16 cellular contexts compared by ENCODE assay signal in genomic region chr6:131038612-131039344, GRCh38. TPM values are rescaled to one million over a fixed set of nuclear protein-coding genes. Genes with fewer than 3 reads are reported as not detected.
A peak's percentile ranks its signal among the peaks of the same experiment; 100 is the strongest.
DNase-seq lines count a peak whose midpoint lies in the region; ATAC-seq, FAIRE-seq and TF ChIP-seq lines count a peak whose summit lies in the region.
"Had no signal": no experiment of that assay in that cellular context is flagged by ENCODE, and none has a peak within 500 bp of the region (broad histone marks: within the 10 kb centered on the region; RNA-seq: fewer than 3 reads in every experiment).

No MANE protein-coding gene starts in this region.

- TF ChIP-seq CTCF in A549 (IDR thresholded peaks at IDR 0.05), result no peak
- TF ChIP-seq CTCF in liver (IDR thresholded peaks at IDR 0.05; ENCODE audit: low read depth, low read length, missing input control), result no peak
- TF ChIP-seq CTCF in GM13977 (IDR thresholded peaks at IDR 0.05; ENCODE audit: extremely low read depth, insufficient read depth, missing control alignments), result no peak

- H3K9ac ChIP-seq in liver (ENCODE audit: low read depth in 1 of 2, low read length in 2 of 2), result no peak overlapping the region

- ATAC-seq in A549, result no peak
- ATAC-seq in activated CD4-positive, CD25-positive, alpha-beta regulatory T cell treated with anti-CD3 and anti-CD28 coated beads, Interleukin-2, amount 50 U/mL, for 24 hours, result no peak
- ATAC-seq: stimulated activated naive CD8-positive, alpha-beta T cell treated with anti-CD3 and anti-CD28 coated beads, Interleukin-15, Interleukin-2, amounts not matched to agents 100 U/mL and 50 U/mL, for 24 hours had no signal

- H3K27me3 ChIP-seq in liver (ENCODE audit: control insufficient read depth in 4 of 4, insufficient read depth in 4 of 4, low read length in 3 of 4), result no peaks in the 10 kb centered on the region
- H3K27me3 ChIP-seq: right atrium auricular region had no signal

- WGBS in A549 (ENCODE audit: missing lambda C conversion rate), result 73% methylated on average over 5 of the region's 5 CpGs
- WGBS in liver, result 26% methylated on average over 5 of the region's 5 CpGs

- POLR2A ChIA-PET in A549 (lab: Yijun Ruan, JAX), result no interaction called here

- CTCF ChIA-PET in A549 (lab: Yijun Ruan, JAX), result no interaction called here

- no peak for TF ChIP-seq EP300 in A549 (IDR thresholded peaks at IDR 0.05)

- H3K27ac ChIP-seq in A549, result no peak overlapping the region
- no peak overlapping the region for H3K27ac ChIP-seq in liver (ENCODE audit: low read depth in 1 of 2, low read length in 2 of 2)
- H3K27ac ChIP-seq: right atrium auricular region had no signal

- TF ChIP-seq POLR2A in A549 (IDR thresholded peaks at IDR 0.05; ENCODE audit: low read length), result no peak

- H3K4me3 ChIP-seq in A549, result no peak overlapping the region
- H3K4me3 ChIP-seq in liver (ENCODE audit: low read depth in 1 of 3, low read length in 3 of 3), result no peak overlapping the region
- H3K4me3 ChIP-seq: right atrium auricular region had no signal

- H3K9me3 ChIP-seq in A549 (no peaks in the 10 kb centered on the region), liver (ENCODE audit: control insufficient read depth in 4 of 4, low read length in 3 of 4) (no peaks in the 10 kb centered on the region)
- H3K9me3 ChIP-seq: right atrium auricular region had no signal

- no peak for TF ChIP-seq RAD21 in A549 (conservative IDR thresholded peaks at IDR 0.05 in 1 of 2, IDR thresholded peaks at IDR 0.05 in 1 of 2)
- no peak for TF ChIP-seq RAD21 in liver (IDR thresholded peaks at IDR 0.05)

- peaks cover 13% of the 10 kb centered on the region for H3K4me1 ChIP-seq in A549
- H3K4me1 ChIP-seq in liver (ENCODE audit: control insufficient read depth in 4 of 4, insufficient read depth in 4 of 4, low read length in 3 of 4), result peaks cover 0 to 6% (median 1%) of the 10 kb centered on the region in 4 donors

- H3K4me2 ChIP-seq in A549, result 0 out of 3 replicates have a peak overlapping the region, but pooled peaks have one; percentile 11

- in situ Hi-C loops in GM13977 (cut with MboI; ENCODE audit: low pct_unique_long_range_greater_than_20kb, low sequenced_read_pairs, unreplicated experiment), result no loop called here

- no peak for FAIRE-seq in A549 (lab: Jason Lieb, UNC)

- DNase-seq in A549 (ENCODE audit: low read depth in 1 of 2, low spot score in 1 of 2) (no peak), HuH-7 (ENCODE audit: low spot score) (peak; percentile 26), dermis blood vessel endothelial cell (peak; percentile 80), C1 segment of cervical spinal cord (lab: John Stamatoyannopoulos, UW) (no peak), ecto neural progenitor cell (ENCODE audit: low spot score) (no peak), GM13977 (ENCODE audit: low spot score) (no peak)
- DNase-seq: activated CD4-positive, alpha-beta T cell treated with anti-CD3 and anti-CD28 coated beads for 1 hour; activated effector memory CD4-positive, alpha-beta T cell treated with anti-CD3 and anti-CD28 coated beads, Interleukin-2, amount 50 U/mL, for 16 hours; amniotic stem cell; CD4-positive, alpha-beta memory T cell; NCI-H1694; Right ventricle myocardium superior; stimulated activated naive CD8-positive, alpha-beta T cell treated with anti-CD3 and anti-CD28 coated beads, Interleukin-15, Interleukin-2, amounts not matched to agents 100 U/mL and 50 U/mL, for 24 hours had no signal

- H3K36me3 ChIP-seq in liver (ENCODE audit: control insufficient read depth in 4 of 4, insufficient read depth in 3 of 4, low read depth in 1 of 4, low read length in 3 of 4), result no peaks in the 10 kb centered on the region
- H3K36me3 ChIP-seq: right atrium auricular region had no signal

TF ChIP-seq in A549, 52 proteins besides CTCF, POLR2A, EP300 and RAD21 (continues in another document):
- TF ChIP-seq E2F6 (IDR thresholded peaks at IDR 0.05; ENCODE audit: borderline replicate concordance, low read depth) (no peak), ATOH8 (CRISPR knock-in tag; IDR thresholded peaks at IDR 0.05; ENCODE audit: low read depth) (no peak), JUNB (IDR thresholded peaks at IDR 0.05) (no peak), CHD4 (IDR thresholded peaks at IDR 0.05; ENCODE audit: borderline replicate concordance) (no peak), RNF2 (IDR thresholded peaks at IDR 0.05; ENCODE audit: borderline replicate concordance, low read depth) (no peak), PBX3 (IDR thresholded peaks at IDR 0.05) (no peak), POLR2AphosphoS2 (conservative IDR thresholded peaks at IDR 0.05; ENCODE audit: low read length) (no peak), ESRRA (IDR thresholded peaks at IDR 0.05; ENCODE audit: borderline replicate concordance, low read length) (no peak), HOXB13 (CRISPR knock-in tag; IDR thresholded peaks at IDR 0.05; ENCODE audit: low read depth) (no peak), NR3C1 (IDR thresholded peaks at IDR 0.05) (no peak), ZNF302 (CRISPR knock-in tag; IDR thresholded peaks at IDR 0.05) (no peak), MYC (IDR thresholded peaks at IDR 0.05; ENCODE audit: borderline replicate concordance, low read length) (no peak)

TF ChIP-seq in liver, 16 proteins besides CTCF, POLR2A, EP300 and RAD21:
- TF ChIP-seq GABPA (IDR thresholded peaks at IDR 0.05 in 1 of 2, conservative IDR thresholded peaks at IDR 0.05 in 1 of 2), result peak in 1 of 2 donors; percentile 11
- TF ChIP-seq HNF4A (conservative IDR thresholded peaks at IDR 0.05), result peak; percentile 60 to 78
- TF ChIP-seq FOXA1 (IDR thresholded peaks at IDR 0.05), result no peak
- no peak for TF ChIP-seq NR2F2 (IDR thresholded peaks at IDR 0.05)
- no peak for TF ChIP-seq YY1 (IDR thresholded peaks at IDR 0.05)
- TF ChIP-seq JUND (IDR thresholded peaks at IDR 0.05), result peak in 1 of 2 donors; percentile 22
- no peak for TF ChIP-seq EGR1 (IDR thresholded peaks at IDR 0.05; ENCODE audit: low read depth in 2 of 2)
- TF ChIP-seq ZBTB33 (IDR thresholded peaks at IDR 0.05), result no peak
- TF ChIP-seq REST (IDR thresholded peaks at IDR 0.05), result no peak
- no peak for TF ChIP-seq TAF1 (conservative IDR thresholded peaks at IDR 0.05)
- peak; percentile 51 for TF ChIP-seq HNF4G (IDR thresholded peaks at IDR 0.05)
- TF ChIP-seq RXRA (IDR thresholded peaks at IDR 0.05), result peak; percentile 31 to 37
- peak; percentile 74 for TF ChIP-seq SP1 (IDR thresholded peaks at IDR 0.05)
- no peak for TF ChIP-seq ATF3 (IDR thresholded peaks at IDR 0.05)
- TF ChIP-seq FOXA2 (IDR thresholded peaks at IDR 0.05), result no peak
- TF ChIP-seq MAX (IDR thresholded peaks at IDR 0.05), result no peak

RNA-seq across cellular contexts. Expression of gene EPB41L2, which starts 24.3 kb away (rescaled TPM):
- 33.9 and 42.9 TPM in 2 replicates for polyA plus RNA-seq in A549 (2011; rRNA removed)
- polyA plus RNA-seq in A549 (2012; cell fraction: cytosol; rRNA removed), result 18.9 and 22.1 TPM in 2 replicates
- polyA plus RNA-seq in A549 (2012; cell fraction: nucleus; rRNA removed), result 23.5 and 43.7 TPM in 2 replicates
- polyA plus RNA-seq in A549 (2017; fragmentation: RNase III; extraction: RNeasy Plus Mini Kit Qiagen cat#74134 plus additional on column Dnase treatment), result 50.3 to 59.9 TPM (median 56.3 TPM) in 3 replicates
- 43.1 and 60.3 TPM in 2 replicates for polyA minus RNA-seq in A549 (2011; rRNA and poly(A)+ RNA removed)
- total RNA-seq in dermis blood vessel endothelial cell, result 94.4 and 200 TPM in 2 replicates
- 10 to 100 TPM; 27.1 to 43.3 TPM for total RNA-seq in liver
- 10 to 100 TPM in 1 of 2 donors, 1 to 10 TPM in 1; 10.0 to 10.2 TPM for polyA plus RNA-seq in liver

Comparison
In these comparisons a context has a peak if more than half of its experiments do, and no peak if none do; other contexts are left out.
1. DNase-seq: peak in HuH-7 (single experiment) and dermis blood vessel endothelial cell (single experiment); none in A549 (0 of 2), C1 segment of cervical spinal cord (0 of 14), ecto neural progenitor cell (single experiment) and GM13977 (single experiment).